Comparison of ENCODE assay signal across 8 cellular contexts in genomic region chr16:17470002-17470870, GRCh38. TPM values are rescaled to one million over a fixed set of nuclear protein-coding genes. Genes with fewer than 3 reads are reported as not detected.
A peak's percentile ranks its signal among the peaks of the same experiment; 100 is the strongest.
DNase-seq lines count a peak whose midpoint lies in the region; ATAC-seq, FAIRE-seq and TF ChIP-seq lines count a peak whose summit lies in the region.

No MANE protein-coding gene starts in this region.

- no peak overlapping the region for H4K5ac ChIP-seq in mesendoderm (ENCODE audit: low read length)

- H3K4me1 ChIP-seq in colonic mucosa (peaks cover 14% of the 10 kb centered on the region), mesendoderm (ENCODE audit: control insufficient read depth, low read depth, low read length) (peaks cover 4% of the 10 kb centered on the region), thymus (ENCODE audit: control insufficient read depth, insufficient read depth, low read length) (peaks cover 12% of the 10 kb centered on the region)

- ATAC-seq in GM18873 (IDR thresholded peaks at IDR 0.05; ENCODE audit: low FRiP score, unreplicated experiment): no peak
- ATAC-seq in GM21528 (IDR thresholded peaks at IDR 0.05; ENCODE audit: low FRiP score, unreplicated experiment): no peak

- peak overlapping the region; percentile 93 for H3K18ac ChIP-seq in mesendoderm (ENCODE audit: low read length)

- H3K4ac ChIP-seq in mesendoderm (ENCODE audit: low read depth, low read length): no peak overlapping the region

- intact Hi-C loops in colonic mucosa (cut with DNase I): no loop called here

- peak overlapping the region; percentile 29 for H3K23ac ChIP-seq in mesendoderm (ENCODE audit: low read length)

- H3K27me3 ChIP-seq in colonic mucosa (no peaks in the 10 kb centered on the region), mesendoderm (ENCODE audit: insufficient read depth, low read length, poor library complexity) (no peaks in the 10 kb centered on the region), thymus (ENCODE audit: control insufficient read depth, insufficient read depth) (no peaks in the 10 kb centered on the region)

- H3K9me3 ChIP-seq in colonic mucosa (no peaks in the 10 kb centered on the region), thymus (ENCODE audit: control insufficient read depth) (no peaks in the 10 kb centered on the region)

- H3K79me2 ChIP-seq in mesendoderm (ENCODE audit: control insufficient read depth, insufficient read depth, low read length): peaks cover 8% of the 10 kb centered on the region

- H2BK15ac ChIP-seq in mesendoderm (replicated peaks; ENCODE audit: low read depth): no peak overlapping the region

- no peak overlapping the region for H2BK120ac ChIP-seq in mesendoderm (ENCODE audit: low read depth, low read length)

- TF ChIP-seq POLR2A in GM12892 (IDR thresholded peaks at IDR 0.05; ENCODE audit: low read depth, low read length): no peak

- H3K9ac ChIP-seq in colonic mucosa (ENCODE audit: low read depth in 2 of 2, low read length in 2 of 2) (peak overlapping the region; percentile 73 to 87), mesendoderm (ENCODE audit: low read length) (peak overlapping the region; percentile 56)

- no peak overlapping the region for H3K27ac ChIP-seq in colonic mucosa
- no peak overlapping the region for H3K27ac ChIP-seq in mesendoderm (ENCODE audit: low read depth, low read length)
- peak overlapping the region; percentile 68 for H3K27ac ChIP-seq in thymus (ENCODE audit: low read depth)

- peak overlapping the region; percentile 81 for H3K56ac ChIP-seq in mesendoderm (ENCODE audit: low read length)

- H3K4me3 ChIP-seq in colonic mucosa (peak overlapping the region; percentile 91), mesendoderm (ENCODE audit: low read length) (peak overlapping the region; percentile 57), thymus (ENCODE audit: low read length) (peak overlapping the region; percentile 83)

- H3K79me1 ChIP-seq in mesendoderm (ENCODE audit: low read length): peaks cover 1% of the 10 kb centered on the region

- TF ChIP-seq CTCF in colonic mucosa (IDR thresholded peaks at IDR 0.05): no peak

- H4K8ac ChIP-seq in mesendoderm (ENCODE audit: low read depth, low read length): no peak overlapping the region

- H3K4me2 ChIP-seq in mesendoderm (ENCODE audit: low read length): peak overlapping the region; percentile 79

- FAIRE-seq in GM12892 (lab: Jason Lieb, UNC): peak; percentile 64

- H3K36me3 ChIP-seq in colonic mucosa (no peaks in the 10 kb centered on the region), mesendoderm (ENCODE audit: control insufficient read depth, insufficient read depth, low read length) (no peaks in the 10 kb centered on the region), thymus (ENCODE audit: control insufficient read depth, insufficient read depth) (no peaks in the 10 kb centered on the region)

- no peak overlapping the region for H2BK5ac ChIP-seq in mesendoderm (ENCODE audit: low read length)

- WGBS in mesendoderm (ENCODE audit: extremely low coverage, insufficient coverage, low lambda C conversion rate): no CpG with 5 or more reads among the region's 96 CpGs
- under 1% methylated on average over 96 of the region's 96 CpGs for WGBS in thymus

- H2AK5ac ChIP-seq in mesendoderm (ENCODE audit: low read length): no peak overlapping the region

- DNase-seq in GM12892 (ENCODE audit: insufficient read length) (no peak), T-helper 22 cell (ENCODE audit: low read depth) (peak; percentile 5), colonic mucosa (peak; percentile 38), mesendoderm (no peak), NCI-H2029 (lab: John Stamatoyannopoulos, UW) (no peak)

RNA-seq across cellular contexts. Expression of gene XYLT1, which starts 0.5 kb away (rescaled TPM):
- polyA plus RNA-seq in GM12892 (2012; ENCODE audit: missing spikeins): 3.9 TPM
- total RNA-seq in colonic mucosa: 10 to 100 TPM; 15.0 to 18.3 TPM
- polyA plus RNA-seq in mesendoderm (2013, experiment 1 of 2): 7.2 TPM
- 6.8 TPM for polyA plus RNA-seq in mesendoderm (2013, experiment 2 of 2)
- polyA plus RNA-seq in thymus: 2.2 TPM

Comparison
In these comparisons a context has a peak if more than half of its experiments do, and no peak if none do; other contexts are left out.
1. DNase-seq: peak in T-helper 22 cell (single experiment) and colonic mucosa (single experiment); none in GM12892 (single experiment), mesendoderm (single experiment) and NCI-H2029 (single experiment).
2. Peak in every context shown above with its lines, with median percentiles within 50 percentile points of each other: H3K4me3 ChIP-seq.